1 cellular context compared by ENCODE assay signal in the genomic region with DNA sequence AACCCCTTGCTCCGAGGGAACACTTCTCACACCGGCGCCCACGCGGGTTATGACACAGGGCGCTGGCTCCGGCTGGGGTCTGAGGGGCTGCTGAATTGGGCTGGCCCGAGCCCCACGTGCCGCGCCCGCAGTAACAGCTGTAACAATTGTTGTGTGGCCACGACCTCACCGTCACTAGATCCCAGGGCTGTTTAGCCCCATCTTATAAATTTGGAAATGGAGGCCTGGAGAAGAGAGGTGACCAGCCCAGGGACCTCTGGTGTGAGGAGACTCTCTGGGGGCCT.
TF ChIP-seq lines count a peak whose summit lies in the region.

No MANE protein-coding gene starts in this region.

TF ChIP-seq in GM23338, 12 proteins besides CTCF, POLR2A, EP300 and RAD21 (continued from another document):
- TF ChIP-seq, protein P1, sequence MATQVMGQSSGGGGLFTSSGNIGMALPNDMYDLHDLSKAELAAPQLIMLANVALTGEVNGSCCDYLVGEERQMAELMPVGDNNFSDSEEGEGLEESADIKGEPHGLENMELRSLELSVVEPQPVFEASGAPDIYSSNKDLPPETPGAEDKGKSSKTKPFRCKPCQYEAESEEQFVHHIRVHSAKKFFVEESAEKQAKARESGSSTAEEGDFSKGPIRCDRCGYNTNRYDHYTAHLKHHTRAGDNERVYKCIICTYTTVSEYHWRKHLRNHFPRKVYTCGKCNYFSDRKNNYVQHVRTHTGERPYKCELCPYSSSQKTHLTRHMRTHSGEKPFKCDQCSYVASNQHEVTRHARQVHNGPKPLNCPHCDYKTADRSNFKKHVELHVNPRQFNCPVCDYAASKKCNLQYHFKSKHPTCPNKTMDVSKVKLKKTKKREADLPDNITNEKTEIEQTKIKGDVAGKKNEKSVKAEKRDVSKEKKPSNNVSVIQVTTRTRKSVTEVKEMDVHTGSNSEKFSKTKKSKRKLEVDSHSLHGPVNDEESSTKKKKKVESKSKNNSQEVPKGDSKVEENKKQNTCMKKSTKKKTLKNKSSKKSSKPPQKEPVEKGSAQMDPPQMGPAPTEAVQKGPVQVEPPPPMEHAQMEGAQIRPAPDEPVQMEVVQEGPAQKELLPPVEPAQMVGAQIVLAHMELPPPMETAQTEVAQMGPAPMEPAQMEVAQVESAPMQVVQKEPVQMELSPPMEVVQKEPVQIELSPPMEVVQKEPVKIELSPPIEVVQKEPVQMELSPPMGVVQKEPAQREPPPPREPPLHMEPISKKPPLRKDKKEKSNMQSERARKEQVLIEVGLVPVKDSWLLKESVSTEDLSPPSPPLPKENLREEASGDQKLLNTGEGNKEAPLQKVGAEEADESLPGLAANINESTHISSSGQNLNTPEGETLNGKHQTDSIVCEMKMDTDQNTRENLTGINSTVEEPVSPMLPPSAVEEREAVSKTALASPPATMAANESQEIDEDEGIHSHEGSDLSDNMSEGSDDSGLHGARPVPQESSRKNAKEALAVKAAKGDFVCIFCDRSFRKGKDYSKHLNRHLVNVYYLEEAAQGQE (IDR thresholded peaks at IDR 0.05; ENCODE audit: unreplicated experiment): no peak
- TF ChIP-seq, protein P2, sequence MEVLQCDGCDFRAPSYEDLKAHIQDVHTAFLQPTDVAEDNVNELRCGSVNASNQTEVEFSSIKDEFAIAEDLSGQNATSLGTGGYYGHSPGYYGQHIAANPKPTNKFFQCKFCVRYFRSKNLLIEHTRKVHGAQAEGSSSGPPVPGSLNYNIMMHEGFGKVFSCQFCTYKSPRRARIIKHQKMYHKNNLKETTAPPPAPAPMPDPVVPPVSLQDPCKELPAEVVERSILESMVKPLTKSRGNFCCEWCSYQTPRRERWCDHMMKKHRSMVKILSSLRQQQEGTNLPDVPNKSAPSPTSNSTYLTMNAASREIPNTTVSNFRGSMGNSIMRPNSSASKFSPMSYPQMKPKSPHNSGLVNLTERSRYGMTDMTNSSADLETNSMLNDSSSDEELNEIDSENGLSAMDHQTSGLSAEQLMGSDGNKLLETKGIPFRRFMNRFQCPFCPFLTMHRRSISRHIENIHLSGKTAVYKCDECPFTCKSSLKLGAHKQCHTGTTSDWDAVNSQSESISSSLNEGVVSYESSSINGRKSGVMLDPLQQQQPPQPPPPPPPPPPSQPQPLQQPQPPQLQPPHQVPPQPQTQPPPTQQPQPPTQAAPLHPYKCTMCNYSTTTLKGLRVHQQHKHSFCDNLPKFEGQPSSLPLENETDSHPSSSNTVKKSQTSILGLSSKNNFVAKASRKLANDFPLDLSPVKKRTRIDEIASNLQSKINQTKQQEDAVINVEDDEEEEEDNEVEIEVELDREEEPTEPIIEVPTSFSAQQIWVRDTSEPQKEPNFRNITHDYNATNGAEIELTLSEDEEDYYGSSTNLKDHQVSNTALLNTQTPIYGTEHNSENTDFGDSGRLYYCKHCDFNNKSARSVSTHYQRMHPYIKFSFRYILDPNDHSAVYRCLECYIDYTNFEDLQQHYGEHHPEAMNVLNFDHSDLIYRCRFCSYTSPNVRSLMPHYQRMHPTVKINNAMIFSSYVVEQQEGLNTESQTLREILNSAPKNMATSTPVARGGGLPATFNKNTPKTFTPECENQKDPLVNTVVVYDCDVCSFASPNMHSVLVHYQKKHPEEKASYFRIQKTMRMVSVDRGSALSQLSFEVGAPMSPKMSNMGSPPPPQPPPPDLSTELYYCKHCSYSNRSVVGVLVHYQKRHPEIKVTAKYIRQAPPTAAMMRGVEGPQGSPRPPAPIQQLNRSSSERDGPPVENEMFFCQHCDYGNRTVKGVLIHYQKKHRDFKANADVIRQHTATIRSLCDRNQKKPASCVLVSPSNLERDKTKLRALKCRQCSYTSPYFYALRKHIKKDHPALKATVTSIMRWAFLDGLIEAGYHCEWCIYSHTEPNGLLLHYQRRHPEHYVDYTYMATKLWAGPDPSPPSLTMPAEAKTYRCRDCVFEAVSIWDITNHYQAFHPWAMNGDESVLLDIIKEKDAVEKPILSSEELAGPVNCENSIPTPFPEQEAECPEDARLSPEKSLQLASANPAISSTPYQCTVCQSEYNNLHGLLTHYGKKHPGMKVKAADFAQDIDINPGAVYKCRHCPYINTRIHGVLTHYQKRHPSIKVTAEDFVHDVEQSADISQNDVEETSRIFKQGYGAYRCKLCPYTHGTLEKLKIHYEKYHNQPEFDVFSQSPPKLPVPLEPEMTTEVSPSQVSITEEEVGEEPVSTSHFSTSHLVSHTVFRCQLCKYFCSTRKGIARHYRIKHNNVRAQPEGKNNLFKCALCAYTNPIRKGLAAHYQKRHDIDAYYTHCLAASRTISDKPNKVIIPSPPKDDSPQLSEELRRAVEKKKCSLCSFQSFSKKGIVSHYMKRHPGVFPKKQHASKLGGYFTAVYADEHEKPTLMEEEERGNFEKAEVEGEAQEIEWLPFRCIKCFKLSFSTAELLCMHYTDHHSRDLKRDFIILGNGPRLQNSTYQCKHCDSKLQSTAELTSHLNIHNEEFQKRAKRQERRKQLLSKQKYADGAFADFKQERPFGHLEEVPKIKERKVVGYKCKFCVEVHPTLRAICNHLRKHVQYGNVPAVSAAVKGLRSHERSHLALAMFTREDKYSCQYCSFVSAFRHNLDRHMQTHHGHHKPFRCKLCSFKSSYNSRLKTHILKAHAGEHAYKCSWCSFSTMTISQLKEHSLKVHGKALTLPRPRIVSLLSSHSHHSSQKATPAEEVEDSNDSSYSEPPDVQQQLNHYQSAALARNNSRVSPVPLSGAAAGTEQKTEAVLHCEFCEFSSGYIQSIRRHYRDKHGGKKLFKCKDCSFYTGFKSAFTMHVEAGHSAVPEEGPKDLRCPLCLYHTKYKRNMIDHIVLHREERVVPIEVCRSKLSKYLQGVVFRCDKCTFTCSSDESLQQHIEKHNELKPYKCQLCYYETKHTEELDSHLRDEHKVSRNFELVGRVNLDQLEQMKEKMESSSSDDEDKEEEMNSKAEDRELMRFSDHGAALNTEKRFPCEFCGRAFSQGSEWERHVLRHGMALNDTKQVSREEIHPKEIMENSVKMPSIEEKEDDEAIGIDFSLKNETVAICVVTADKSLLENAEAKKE (CRISPR knock-in tag; IDR thresholded peaks at IDR 0.05): no peak
- TF ChIP-seq EZH2phosphoT487 (IDR thresholded peaks at IDR 0.05; ENCODE audit: unreplicated experiment) (no peak), CREB1 (CRISPR knock-in tag; IDR thresholded peaks at IDR 0.05; ENCODE audit: low read depth) (no peak), STAT1 (IDR thresholded peaks at IDR 0.05; ENCODE audit: unreplicated experiment) (no peak), NANOG (IDR thresholded peaks at IDR 0.05; ENCODE audit: borderline replicate concordance) (no peak), ZNF331 (CRISPR knock-in tag; IDR thresholded peaks at IDR 0.05; ENCODE audit: low read depth) (no peak), EZH2 (IDR thresholded peaks at IDR 0.05; ENCODE audit: low read depth, unreplicated experiment) (no peak), ZNF114 (CRISPR knock-in tag; IDR thresholded peaks at IDR 0.05) (no peak), POLR2AphosphoS5 (IDR thresholded peaks at IDR 0.05; ENCODE audit: low read depth) (no peak)
- TF ChIP-seq, protein P3, sequence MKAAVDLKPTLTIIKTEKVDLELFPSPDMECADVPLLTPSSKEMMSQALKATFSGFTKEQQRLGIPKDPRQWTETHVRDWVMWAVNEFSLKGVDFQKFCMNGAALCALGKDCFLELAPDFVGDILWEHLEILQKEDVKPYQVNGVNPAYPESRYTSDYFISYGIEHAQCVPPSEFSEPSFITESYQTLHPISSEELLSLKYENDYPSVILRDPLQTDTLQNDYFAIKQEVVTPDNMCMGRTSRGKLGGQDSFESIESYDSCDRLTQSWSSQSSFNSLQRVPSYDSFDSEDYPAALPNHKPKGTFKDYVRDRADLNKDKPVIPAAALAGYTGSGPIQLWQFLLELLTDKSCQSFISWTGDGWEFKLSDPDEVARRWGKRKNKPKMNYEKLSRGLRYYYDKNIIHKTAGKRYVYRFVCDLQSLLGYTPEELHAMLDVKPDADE (IDR thresholded peaks at IDR 0.05): no peak
TF ChIP-seq in GM23338: peak in this region for 0.
